6 cellular contexts compared by ENCODE assay signal in the genomic region with DNA sequence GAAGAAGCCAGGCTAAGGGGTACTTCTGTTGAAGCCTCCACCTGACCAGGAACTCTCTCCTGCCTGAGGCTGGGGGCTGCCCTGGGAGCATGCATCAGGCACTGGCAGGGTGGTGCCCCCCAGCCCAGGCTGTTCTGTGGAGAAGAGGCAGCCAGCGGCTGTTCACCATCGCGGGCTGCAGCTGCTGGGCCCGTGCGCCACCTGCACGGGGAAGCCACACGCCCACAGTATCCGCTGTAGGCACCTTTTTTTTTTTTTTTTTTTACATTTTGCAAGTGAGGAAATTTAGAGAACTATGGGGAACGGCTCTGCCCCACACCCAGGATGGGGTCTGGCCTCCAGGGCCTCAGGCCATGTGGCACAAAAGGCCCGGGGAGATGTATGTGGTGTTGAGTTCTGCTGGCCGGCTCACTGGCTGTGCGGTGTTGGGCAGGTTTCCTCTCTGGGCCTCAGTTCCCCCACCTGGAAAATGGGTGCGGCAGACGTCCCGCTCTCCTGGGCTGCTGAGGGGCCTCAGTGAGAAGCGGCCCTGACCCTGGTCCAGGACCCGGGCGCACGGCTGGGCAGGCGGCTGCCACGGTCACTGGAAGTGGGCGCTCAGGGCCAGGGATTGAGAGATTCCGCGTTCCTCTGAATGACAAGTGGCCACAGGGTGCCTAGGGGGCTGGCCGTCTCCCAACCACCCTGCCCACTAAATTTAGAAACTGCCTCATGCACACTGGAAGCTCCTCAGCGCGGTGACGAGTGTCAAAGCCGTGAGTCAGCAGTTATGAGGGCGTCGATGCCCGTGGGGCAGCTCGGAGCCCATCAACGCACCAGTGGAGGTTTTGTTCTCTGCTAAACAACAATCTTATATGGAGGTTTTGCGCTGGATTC. TPM values are rescaled to one million over a fixed set of nuclear protein-coding genes. Genes with fewer than 3 reads are reported as not detected.
DNase-seq lines count a peak whose midpoint lies in the region; ATAC-seq, FAIRE-seq and TF ChIP-seq lines count a peak whose summit lies in the region.

No MANE protein-coding gene starts in this region.

- POLR2A ChIA-PET in H1 (lab: Charles Lee; ENCODE audit: partially characterized antibody), result interaction anchor here (0.6 to 0.7 kb wide), 2 partner anchors 21 to 851 kb away, joined by 3 to 6 read pairs; no protein-coding TSS in a partner anchor

- H3K14ac ChIP-seq in H1 (ENCODE audit: insufficient read length), result no peak overlapping the region

- H3K23ac ChIP-seq in H1 (ENCODE audit: insufficient read length), result no peak overlapping the region

- CTCF ChIA-PET in H1 (lab: Charles Lee; ENCODE audit: partially characterized antibody), result interaction anchor here (0.6 to 1.0 kb wide), 2 partner anchors 8 to 47 kb away, joined by 3 read pairs; a partner anchor contains a TSS

- no peak overlapping the region for H2BK12ac ChIP-seq in H1 (ENCODE audit: low read depth, low read length)

- H2BK120ac ChIP-seq in H1 (replicated peaks; ENCODE audit: low read depth, low read length), result no peak overlapping the region

- no peak overlapping the region for H3K4me3 ChIP-seq in H1 (ENCODE audit: extremely low read depth in 1 of 4, insufficient read depth in 2 of 4, low read depth in 3 of 4, low read length in 4 of 4)
- H3K4me3 ChIP-seq in spleen, result peak overlapping the region in 1 of 8 donors; percentile 47

- intact Hi-C loops in spleen (cut with DNase I; ENCODE audit: low total_unique reads), result no loop called here

- H2AK5ac ChIP-seq in H1 (ENCODE audit: low read depth, low read length), result no peak overlapping the region

- H3K27me3 ChIP-seq in H1 (replicated peaks in 1 of 4; ENCODE audit: control insufficient read depth in 3 of 4, extremely low read depth in 1 of 4, insufficient read depth in 3 of 4, low read length in 3 of 4) (no peaks in the 10 kb centered on the region), spleen (replicated peaks in 1 of 7) (peaks cover 0 to 21% (median 0%) of the 10 kb centered on the region in 7 donors)

- no peak overlapping the region for H2BK20ac ChIP-seq in H1 (ENCODE audit: low read length)

- H4K8ac ChIP-seq in H1 (ENCODE audit: extremely low read depth, insufficient read depth, low read length), result peak overlapping the region; percentile 51

- H3K4me1 ChIP-seq in H1 (replicated peaks in 1 of 4; ENCODE audit: control insufficient read depth in 3 of 4, insufficient read depth in 4 of 4, low read length in 3 of 4), result no peaks in the 10 kb centered on the region
- peaks cover 0 to 49% (median 35%) of the 10 kb centered on the region in 6 donors for H3K4me1 ChIP-seq in spleen

- H4K5ac ChIP-seq in H1 (ENCODE audit: insufficient read length, low read depth, low read length), result no peak overlapping the region

- 90% methylated on average over 35 of the region's 35 CpGs; no CpG with 5 or more reads in 1 of the 2 experiments for WGBS in H1 (ENCODE audit: extremely low coverage in 1 of 2, insufficient coverage in 1 of 2, insufficient read length in 1 of 2, insufficient replicate concordance in 2 of 2, low coverage in 1 of 2, low lambda C conversion rate in 2 of 2, missing lambda C conversion rate in 1 of 2), 2 experiments
- WGBS in spleen, 5 donors, result 13 to 38% (median 20%) methylated on average over 19 to 35 of the region's 35 CpGs

- FAIRE-seq in H1 (lab: Jason Lieb, UNC), result no peak

- peak overlapping the region; percentile 72; the same call in 1 of the 2 replicates for H2BK15ac ChIP-seq in H1 (ENCODE audit: low read length)

- TF ChIP-seq RAD21 in H1 (IDR thresholded peaks at IDR 0.05 in 1 of 2, conservative IDR thresholded peaks at IDR 0.05 in 1 of 2; ENCODE audit: low read depth in 2 of 2, low read length in 2 of 2), result no peak

- ATAC-seq in GM19328 (IDR thresholded peaks at IDR 0.05; ENCODE audit: unreplicated experiment) (peak; percentile 55), HG03442 (IDR thresholded peaks at IDR 0.05; ENCODE audit: unreplicated experiment) (no peak)

- no peaks in the 10 kb centered on the region for H3K79me1 ChIP-seq in H1 (ENCODE audit: low read depth, low read length)

- no peaks in the 10 kb centered on the region for H3K79me2 ChIP-seq in H1 (ENCODE audit: control insufficient read depth in 1 of 2, insufficient read depth in 2 of 2, low read length in 2 of 2)

- no peak overlapping the region for H3K4me2 ChIP-seq in H1 (ENCODE audit: insufficient read depth in 1 of 2, low read depth in 2 of 2, low read length in 2 of 2)

- TF ChIP-seq POLR2A in H1 (IDR thresholded peaks at IDR 0.05; ENCODE audit: control extremely low read depth in 1 of 2, low read depth in 2 of 2, low read length in 2 of 2) (no peak), spleen (IDR thresholded peaks at IDR 0.05) (no peak)

- no peak overlapping the region for H2BK5ac ChIP-seq in H1 (ENCODE audit: low read depth, low read length)

- H2AFZ ChIP-seq in H1 (ENCODE audit: low read length), result no peak overlapping the region

- no peak overlapping the region for H3K27ac ChIP-seq in H1 (ENCODE audit: low read depth, low read length)
- peak overlapping the region in 6 of 8 donors; percentile 25 to 77 (median 67) for H3K27ac ChIP-seq in spleen

- H4K20me1 ChIP-seq in H1 (replicated peaks in 1 of 2; ENCODE audit: control insufficient read depth in 1 of 2, insufficient read depth in 2 of 2, low read length in 2 of 2), result no peaks in the 10 kb centered on the region

- H3K18ac ChIP-seq in H1 (ENCODE audit: extremely low read depth, low read length), result no peak overlapping the region

- H3K9ac ChIP-seq in H1 (replicated peaks in 1 of 4; ENCODE audit: extremely low read depth in 1 of 4, low read depth in 3 of 4, low read length in 3 of 4), result no peak overlapping the region; a peak in 1 of 7 replicates

- H3K9me3 ChIP-seq in H1 (ENCODE audit: insufficient read depth in 2 of 2, low read depth in 1 of 2, low read length in 1 of 2), result no peaks in the 10 kb centered on the region
- no peaks in the 10 kb centered on the region for H3K9me3 ChIP-seq in spleen

- DNase-seq in SHP77 treated with DMSO at 0.1 percent for 48 hours (lab: John Stamatoyannopoulos, UW), result peak; percentile 43
- no peak for DNase-seq in H1 (ENCODE audit: low read depth in 1 of 2, low spot score in 2 of 2)
- peak; percentile 91 for DNase-seq in spleen
- DNase-seq in NCI-H774 (lab: John Stamatoyannopoulos, UW), result no peak

- H3K4ac ChIP-seq in H1 (replicated peaks; ENCODE audit: insufficient read length, low read depth, low read length), result no peak overlapping the region

- no peak overlapping the region for H4K91ac ChIP-seq in H1 (replicated peaks; ENCODE audit: insufficient read length, low read length)

- H3K23me2 ChIP-seq in H1 (ENCODE audit: low read depth, low read length), result no peaks in the 10 kb centered on the region

- no peak overlapping the region for H3K56ac ChIP-seq in H1 (replicated peaks; ENCODE audit: insufficient read length, low read depth, low read length)

- no peak for TF ChIP-seq CTCF in H1 (IDR thresholded peaks at IDR 0.05; ENCODE audit: control extremely low read depth in 1 of 3, insufficient read depth in 1 of 3, low read depth in 1 of 3, low read length in 3 of 3)
- TF ChIP-seq CTCF in spleen (IDR thresholded peaks at IDR 0.05 in 8 of 11, conservative IDR thresholded peaks at IDR 0.05 in 3 of 11), result no peak

- no peak for TF ChIP-seq EP300 in H1 (IDR thresholded peaks at IDR 0.05; ENCODE audit: borderline replicate concordance in 1 of 2, low read depth in 2 of 2, low read length in 2 of 2)

- H3K36me3 ChIP-seq in H1 (ENCODE audit: control insufficient read depth in 2 of 4, insufficient read depth in 4 of 4, low read length in 3 of 4) (no peaks in the 10 kb centered on the region), spleen (no peaks in the 10 kb centered on the region)

RNA-seq across cellular contexts. Expression of a gene that starts 8.8 kb away (rescaled TPM):
- 104 and 116 TPM in 2 replicates for total RNA-seq in H1 (2021; fragmentation: NEBNext Ultra II Directional; extraction: Animal tissue kit (Norgen Biotek cat#: 25700))
- polyA plus RNA-seq in H1 (2011; rRNA removed) (76.9 and 115 TPM in 2 replicates), spleen (100 to 1,000 TPM in 1 of 3 donors, 10 to 100 TPM in 2; 51.4 to 126 (median 80.3) TPM)
- polyA plus RNA-seq in H1 (2011; cell fraction: cytosol; rRNA removed), result 49.6 TPM
- 250 TPM for polyA plus RNA-seq in H1 (2011; cell fraction: nucleus; rRNA removed)
- 41.9 to 92.6 TPM (median 87.4 TPM) in 4 replicates for polyA plus RNA-seq in H1 (2012, experiment 1 of 2)
- polyA plus RNA-seq in H1 (2012, experiment 2 of 2), result 126 TPM
- 56.2 TPM for polyA plus RNA-seq in H1 (2013, experiment 1 of 2)
- polyA plus RNA-seq in H1 (2013, experiment 2 of 2), result 50.8 TPM
- polyA minus RNA-seq in H1 (2011; rRNA and poly(A)+ RNA removed), result 37.2 and 46.1 TPM in 2 replicates
- polyA minus RNA-seq in H1 (2011; cell fraction: cytosol; rRNA and poly(A)+ RNA removed), result 61.9 TPM
- 96.2 TPM for polyA minus RNA-seq in H1 (2011; cell fraction: nucleus; rRNA and poly(A)+ RNA removed)
- total RNA-seq in spleen, result 10 to 100 TPM; 47.3 to 95.7 (median 79.0) TPM

RNA-seq across cellular contexts. Expression of a gene that starts 17.5 kb away (rescaled TPM):
- total RNA-seq in H1 (2021; fragmentation: NEBNext Ultra II Directional; extraction: Animal tissue kit (Norgen Biotek cat#: 25700)), result 16.8 and 17.3 TPM in 2 replicates
- polyA plus RNA-seq in H1 (2011; rRNA removed) (5.5 and 6.9 TPM in 2 replicates), spleen (10 to 100 TPM in 2 of 3 donors, 1 to 10 TPM in 1; 8.9 to 30.4 (median 10.3) TPM)
- polyA plus RNA-seq in H1 (2011; cell fraction: cytosol; rRNA removed), result 7.6 TPM
- polyA plus RNA-seq in H1 (2011; cell fraction: nucleus; rRNA removed), result 27.0 TPM
- 9.8 to 15.5 TPM (median 13.5 TPM) in 4 replicates for polyA plus RNA-seq in H1 (2012, experiment 1 of 2)
- polyA plus RNA-seq in H1 (2012, experiment 2 of 2), result 8.5 TPM
- polyA plus RNA-seq in H1 (2013, experiment 1 of 2), result 7.6 TPM
- 7.8 TPM for polyA plus RNA-seq in H1 (2013, experiment 2 of 2)
- 2.3 and 2.4 TPM in 2 replicates for polyA minus RNA-seq in H1 (2011; rRNA and poly(A)+ RNA removed)
- polyA minus RNA-seq in H1 (2011; cell fraction: cytosol; rRNA and poly(A)+ RNA removed), result 8.1 TPM
- 7.7 TPM for polyA minus RNA-seq in H1 (2011; cell fraction: nucleus; rRNA and poly(A)+ RNA removed)
- 10 to 100 TPM; 11.2 to 36.6 (median 27.0) TPM for total RNA-seq in spleen

RNA-seq across cellular contexts. Expression of a gene that starts 43.0 kb away (rescaled TPM):
- 1.5 and 1.8 TPM in 2 replicates for total RNA-seq in H1 (2021; fragmentation: NEBNext Ultra II Directional; extraction: Animal tissue kit (Norgen Biotek cat#: 25700))
- polyA plus RNA-seq in H1 (2011; rRNA removed) (2.1 and 3.0 TPM in 2 replicates), spleen (under 1 TPM; 0.09 to 0.26 (median 0.15) TPM)
- 2.0 TPM for polyA plus RNA-seq in H1 (2011; cell fraction: cytosol; rRNA removed)
- polyA plus RNA-seq in H1 (2011; cell fraction: nucleus; rRNA removed), result 11.1 TPM
- polyA plus RNA-seq in H1 (2012, experiment 1 of 2), result 1.0 to 1.7 TPM (median 1.3 TPM) in 4 replicates
- 0.89 TPM for polyA plus RNA-seq in H1 (2012, experiment 2 of 2)
- polyA plus RNA-seq in H1 (2013, experiment 1 of 2), result 1.6 TPM
- 1.3 TPM for polyA plus RNA-seq in H1 (2013, experiment 2 of 2)
- polyA minus RNA-seq in H1 (2011; rRNA and poly(A)+ RNA removed), result 1.5 and 2.9 TPM in 2 replicates
- polyA minus RNA-seq in H1 (2011; cell fraction: cytosol; rRNA and poly(A)+ RNA removed), result 2.5 TPM
- 5.4 TPM for polyA minus RNA-seq in H1 (2011; cell fraction: nucleus; rRNA and poly(A)+ RNA removed)
- total RNA-seq in spleen, result under 1 TPM in 3 of 7 donors, not detected in 4; 0.17 to 0.39 (median 0.28) TPM

RNA-seq across cellular contexts. Expression of a gene that starts 53.7 kb away (rescaled TPM):
- total RNA-seq in H1 (2021; fragmentation: NEBNext Ultra II Directional; extraction: Animal tissue kit (Norgen Biotek cat#: 25700)), result 7.7 and 8.5 TPM in 2 replicates
- polyA plus RNA-seq in H1 (2011; rRNA removed) (5.3 and 7.4 TPM in 2 replicates), spleen (100 to 1,000 TPM in 2 of 3 donors, 10 to 100 TPM in 1; 74.1 to 361 (median 307) TPM)
- 7.2 TPM for polyA plus RNA-seq in H1 (2011; cell fraction: cytosol; rRNA removed)
- 64.5 TPM for polyA plus RNA-seq in H1 (2011; cell fraction: nucleus; rRNA removed)
- 4.7 to 12.0 TPM (median 11.0 TPM) in 4 replicates for polyA plus RNA-seq in H1 (2012, experiment 1 of 2)
- polyA plus RNA-seq in H1 (2012, experiment 2 of 2), result 4.4 TPM
- polyA plus RNA-seq in H1 (2013, experiment 1 of 2), result 8.1 TPM
- 6.8 TPM for polyA plus RNA-seq in H1 (2013, experiment 2 of 2)
- polyA minus RNA-seq in H1 (2011; rRNA and poly(A)+ RNA removed), result 8.8 and 9.6 TPM in 2 replicates
- polyA minus RNA-seq in H1 (2011; cell fraction: cytosol; rRNA and poly(A)+ RNA removed), result 5.7 TPM
- 14.6 TPM for polyA minus RNA-seq in H1 (2011; cell fraction: nucleus; rRNA and poly(A)+ RNA removed)
- total RNA-seq in spleen, result 100 to 1,000 TPM in 3 of 7 donors, 10 to 100 TPM in 4; 36.3 to 182 (median 75.8) TPM

RNA-seq across cellular contexts. Expression of a gene that starts 56.8 kb away (rescaled TPM):
- total RNA-seq in H1 (2021; fragmentation: NEBNext Ultra II Directional; extraction: Animal tissue kit (Norgen Biotek cat#: 25700)), result 30.2 and 32.0 TPM in 2 replicates
- polyA plus RNA-seq in H1 (2011; rRNA removed) (62.0 and 69.8 TPM in 2 replicates), spleen (10 to 100 TPM; 84.5 to 89.9 (median 86.7) TPM)
- 85.4 TPM for polyA plus RNA-seq in H1 (2011; cell fraction: cytosol; rRNA removed)
- polyA plus RNA-seq in H1 (2011; cell fraction: nucleus; rRNA removed), result 57.2 TPM
- 36.8 to 57.3 TPM (median 50.2 TPM) in 4 replicates for polyA plus RNA-seq in H1 (2012, experiment 1 of 2)
- 57.9 TPM for polyA plus RNA-seq in H1 (2012, experiment 2 of 2)
- 21.9 TPM for polyA plus RNA-seq in H1 (2013, experiment 1 of 2)
- 20.0 TPM for polyA plus RNA-seq in H1 (2013, experiment 2 of 2)
- polyA minus RNA-seq in H1 (2011; rRNA and poly(A)+ RNA removed), result 10.6 and 11.2 TPM in 2 replicates
- 13.8 TPM for polyA minus RNA-seq in H1 (2011; cell fraction: cytosol; rRNA and poly(A)+ RNA removed)
- polyA minus RNA-seq in H1 (2011; cell fraction: nucleus; rRNA and poly(A)+ RNA removed), result 9.8 TPM
- total RNA-seq in spleen, result 10 to 100 TPM; 18.2 to 41.1 (median 23.0) TPM

Comparison
In these comparisons a context has a peak if more than half of its experiments do, and no peak if none do; other contexts are left out.
1. DNase-seq: peak in SHP77 treated with DMSO at 0.1 percent for 48 hours (single experiment) and spleen (single experiment); none in H1 (0 of 2) and NCI-H774 (single experiment).